ENCODE assay signal across 2 cellular contexts in the genomic region with DNA sequence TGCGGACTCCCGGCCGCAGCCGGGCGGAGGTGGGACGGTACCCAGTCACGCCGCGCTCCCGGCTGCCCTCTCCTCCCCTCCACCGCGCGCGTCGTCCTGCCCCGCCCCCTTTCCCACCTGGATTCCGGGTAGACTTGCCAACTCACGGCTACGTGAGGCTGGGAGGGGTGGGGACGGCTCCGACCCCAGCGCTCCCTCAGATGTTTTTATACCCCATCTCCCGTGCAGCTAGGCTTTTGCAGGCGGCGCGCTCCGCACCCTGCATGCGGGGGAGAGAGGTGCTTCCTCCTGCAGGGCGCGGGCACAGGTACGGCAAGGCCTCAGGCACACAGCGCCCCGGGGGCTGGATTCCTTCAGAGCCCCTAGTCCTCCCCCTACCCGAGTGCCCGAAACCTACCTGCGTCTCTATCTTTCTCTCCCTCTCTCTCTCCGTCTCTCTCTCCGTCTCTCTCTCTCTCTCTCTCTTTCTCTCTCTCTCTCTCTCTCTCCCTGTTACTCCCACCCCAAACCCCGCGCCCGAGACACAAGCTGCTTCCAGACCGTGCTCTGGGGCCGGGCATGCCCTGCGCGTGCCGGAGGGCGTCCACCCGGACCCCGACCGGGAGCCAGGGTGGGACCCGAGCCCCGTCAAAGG.
A peak's percentile ranks its signal among the peaks of the same experiment; 100 is the strongest.
TF ChIP-seq lines count a peak whose summit lies in the region.

No MANE protein-coding gene starts in this region.

TF ChIP-seq in GM12878, 131 proteins besides CTCF, POLR2A, EP300 and RAD21:
- TF ChIP-seq TBL1XR1 (IDR thresholded peaks at IDR 0.05; ENCODE audit: low read depth, low read length) = no peak
- TF ChIP-seq HDAC6 (IDR thresholded peaks at IDR 0.05; ENCODE audit: unreplicated experiment) = peak; percentile 7

TF ChIP-seq in HepG2, 621 proteins besides CTCF, POLR2A, EP300 and RAD21 (continues in another document):
- TF ChIP-seq SPEN (CRISPR knock-in tag; IDR thresholded peaks at IDR 0.05; ENCODE audit: low read depth) (peak; percentile 53; the same call in 1 of the 2 replicates), MZF1 (CRISPR knock-in tag; IDR thresholded peaks at IDR 0.05; ENCODE audit: borderline replicate concordance) (no peak), TAF1 (CRISPR knock-in tag; IDR thresholded peaks at IDR 0.05) (peak; percentile 46; the same call in 1 of the 2 replicates), ZNF44 (CRISPR knock-in tag; IDR thresholded peaks at IDR 0.05) (no peak), SMC3 (IDR thresholded peaks at IDR 0.05; ENCODE audit: low read length) (no peak), ZNF552 (CRISPR knock-in tag; IDR thresholded peaks at IDR 0.05; ENCODE audit: borderline replicate concordance) (0 out of 2 replicates have a peak, but pooled peaks have one; percentile 29), ARID2 (CRISPR knock-in tag; IDR thresholded peaks at IDR 0.05; ENCODE audit: borderline replicate concordance) (no peak), CHCHD3 (CRISPR knock-in tag; IDR thresholded peaks at IDR 0.05) (0 out of 2 replicates have a peak, but pooled peaks have one; percentile 17), KAT8 (CRISPR knock-in tag; IDR thresholded peaks at IDR 0.05) (no peak; the same call in 1 of the 2 replicates), ZNF644 (CRISPR knock-in tag; IDR thresholded peaks at IDR 0.05; ENCODE audit: low read depth) (no peak), NCOA1 (CRISPR knock-in tag; IDR thresholded peaks at IDR 0.05) (peak; percentile 50; the same call in 1 of the 2 replicates), ZNF605 (CRISPR knock-in tag; IDR thresholded peaks at IDR 0.05) (no peak; the same call in 1 of the 2 replicates), HMG20A (CRISPR knock-in tag; IDR thresholded peaks at IDR 0.05; ENCODE audit: borderline replicate concordance) (peak; percentile 25; the same call in 1 of the 2 replicates), ZKSCAN8 (CRISPR knock-in tag; IDR thresholded peaks at IDR 0.05; ENCODE audit: borderline replicate concordance) (no peak), PCBP1 (IDR thresholded peaks at IDR 0.05; ENCODE audit: borderline replicate concordance, low read depth, low read length) (0 out of 2 replicates have a peak, but pooled peaks have one; percentile 27), MEIS1 (CRISPR knock-in tag; IDR thresholded peaks at IDR 0.05; ENCODE audit: borderline replicate concordance) (peak; percentile 40; the same call in 1 of the 2 replicates), ZNF282 (IDR thresholded peaks at IDR 0.05; ENCODE audit: partially characterized antibody) (no peak), SAP130 (CRISPR knock-in tag; IDR thresholded peaks at IDR 0.05; ENCODE audit: low read depth) (peak; percentile 83), TRIM24 (CRISPR knock-in tag; IDR thresholded peaks at IDR 0.05) (no peak), MXD4 (CRISPR knock-in tag; IDR thresholded peaks at IDR 0.05) (peak; percentile 63; the same call in 1 of the 2 replicates), CC2D1A (CRISPR knock-in tag; IDR thresholded peaks at IDR 0.05) (no peak)
- TF ChIP-seq, protein P1, sequence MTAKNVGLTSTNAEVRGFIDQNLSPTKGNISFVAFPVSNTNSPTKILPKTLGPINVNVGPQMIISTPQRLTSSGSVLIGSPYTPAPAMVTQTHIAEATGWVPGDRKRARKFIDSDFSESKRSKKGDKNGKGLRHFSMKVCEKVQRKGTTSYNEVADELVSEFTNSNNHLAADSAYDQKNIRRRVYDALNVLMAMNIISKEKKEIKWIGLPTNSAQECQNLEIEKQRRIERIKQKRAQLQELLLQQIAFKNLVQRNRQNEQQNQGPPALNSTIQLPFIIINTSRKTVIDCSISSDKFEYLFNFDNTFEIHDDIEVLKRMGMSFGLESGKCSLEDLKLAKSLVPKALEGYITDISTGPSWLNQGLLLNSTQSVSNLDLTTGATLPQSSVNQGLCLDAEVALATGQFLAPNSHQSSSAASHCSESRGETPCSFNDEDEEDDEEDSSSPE (CRISPR knock-in tag; IDR thresholded peaks at IDR 0.05) = no peak
- TF ChIP-seq, protein P2, sequence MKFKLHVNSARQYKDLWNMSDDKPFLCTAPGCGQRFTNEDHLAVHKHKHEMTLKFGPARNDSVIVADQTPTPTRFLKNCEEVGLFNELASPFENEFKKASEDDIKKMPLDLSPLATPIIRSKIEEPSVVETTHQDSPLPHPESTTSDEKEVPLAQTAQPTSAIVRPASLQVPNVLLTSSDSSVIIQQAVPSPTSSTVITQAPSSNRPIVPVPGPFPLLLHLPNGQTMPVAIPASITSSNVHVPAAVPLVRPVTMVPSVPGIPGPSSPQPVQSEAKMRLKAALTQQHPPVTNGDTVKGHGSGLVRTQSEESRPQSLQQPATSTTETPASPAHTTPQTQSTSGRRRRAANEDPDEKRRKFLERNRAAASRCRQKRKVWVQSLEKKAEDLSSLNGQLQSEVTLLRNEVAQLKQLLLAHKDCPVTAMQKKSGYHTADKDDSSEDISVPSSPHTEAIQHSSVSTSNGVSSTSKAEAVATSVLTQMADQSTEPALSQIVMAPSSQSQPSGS (CRISPR knock-in tag; IDR thresholded peaks at IDR 0.05) = 0 out of 2 replicates have a peak, but pooled peaks have one; percentile 24
- TF ChIP-seq, protein P3, sequence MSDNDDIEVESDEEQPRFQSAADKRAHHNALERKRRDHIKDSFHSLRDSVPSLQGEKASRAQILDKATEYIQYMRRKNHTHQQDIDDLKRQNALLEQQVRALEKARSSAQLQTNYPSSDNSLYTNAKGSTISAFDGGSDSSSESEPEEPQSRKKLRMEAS (IDR thresholded peaks at IDR 0.05) = peak; percentile 63
- TF ChIP-seq, protein P4, sequence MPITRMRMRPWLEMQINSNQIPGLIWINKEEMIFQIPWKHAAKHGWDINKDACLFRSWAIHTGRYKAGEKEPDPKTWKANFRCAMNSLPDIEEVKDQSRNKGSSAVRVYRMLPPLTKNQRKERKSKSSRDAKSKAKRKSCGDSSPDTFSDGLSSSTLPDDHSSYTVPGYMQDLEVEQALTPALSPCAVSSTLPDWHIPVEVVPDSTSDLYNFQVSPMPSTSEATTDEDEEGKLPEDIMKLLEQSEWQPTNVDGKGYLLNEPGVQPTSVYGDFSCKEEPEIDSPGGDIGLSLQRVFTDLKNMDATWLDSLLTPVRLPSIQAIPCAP (CRISPR knock-in tag; IDR thresholded peaks at IDR 0.05; ENCODE audit: low read depth) = no peak
- TF ChIP-seq, protein P5, sequence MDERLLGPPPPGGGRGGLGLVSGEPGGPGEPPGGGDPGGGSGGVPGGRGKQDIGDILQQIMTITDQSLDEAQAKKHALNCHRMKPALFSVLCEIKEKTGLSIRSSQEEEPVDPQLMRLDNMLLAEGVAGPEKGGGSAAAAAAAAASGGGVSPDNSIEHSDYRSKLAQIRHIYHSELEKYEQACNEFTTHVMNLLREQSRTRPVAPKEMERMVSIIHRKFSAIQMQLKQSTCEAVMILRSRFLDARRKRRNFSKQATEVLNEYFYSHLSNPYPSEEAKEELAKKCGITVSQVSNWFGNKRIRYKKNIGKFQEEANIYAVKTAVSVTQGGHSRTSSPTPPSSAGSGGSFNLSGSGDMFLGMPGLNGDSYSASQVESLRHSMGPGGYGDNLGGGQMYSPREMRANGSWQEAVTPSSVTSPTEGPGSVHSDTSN (CRISPR knock-in tag; IDR thresholded peaks at IDR 0.05) = no peak
- TF ChIP-seq, protein P6, sequence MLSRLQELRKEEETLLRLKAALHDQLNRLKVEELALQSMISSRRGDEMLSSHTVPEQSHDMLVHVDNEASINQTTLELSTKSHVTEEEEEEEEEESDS (CRISPR knock-in tag; IDR thresholded peaks at IDR 0.05; ENCODE audit: borderline replicate concordance) = no peak
- TF ChIP-seq, protein P7, sequence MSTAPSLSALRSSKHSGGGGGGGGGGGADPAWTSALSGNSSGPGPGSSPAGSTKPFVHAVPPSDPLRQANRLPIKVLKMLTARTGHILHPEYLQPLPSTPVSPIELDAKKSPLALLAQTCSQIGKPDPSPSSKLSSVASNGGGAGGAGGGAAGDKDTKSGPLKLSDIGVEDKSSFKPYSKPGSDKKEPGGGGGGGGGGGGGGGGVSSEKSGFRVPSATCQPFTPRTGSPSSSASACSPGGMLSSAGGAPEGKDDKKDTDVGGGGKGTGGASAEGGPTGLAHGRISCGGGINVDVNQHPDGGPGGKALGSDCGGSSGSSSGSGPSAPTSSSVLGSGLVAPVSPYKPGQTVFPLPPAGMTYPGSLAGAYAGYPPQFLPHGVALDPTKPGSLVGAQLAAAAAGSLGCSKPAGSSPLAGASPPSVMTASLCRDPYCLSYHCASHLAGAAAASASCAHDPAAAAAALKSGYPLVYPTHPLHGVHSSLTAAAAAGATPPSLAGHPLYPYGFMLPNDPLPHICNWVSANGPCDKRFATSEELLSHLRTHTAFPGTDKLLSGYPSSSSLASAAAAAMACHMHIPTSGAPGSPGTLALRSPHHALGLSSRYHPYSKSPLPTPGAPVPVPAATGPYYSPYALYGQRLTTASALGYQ (CRISPR knock-in tag; IDR thresholded peaks at IDR 0.05) = no peak; the same call in 1 of the 2 replicates
- TF ChIP-seq, protein P8, sequence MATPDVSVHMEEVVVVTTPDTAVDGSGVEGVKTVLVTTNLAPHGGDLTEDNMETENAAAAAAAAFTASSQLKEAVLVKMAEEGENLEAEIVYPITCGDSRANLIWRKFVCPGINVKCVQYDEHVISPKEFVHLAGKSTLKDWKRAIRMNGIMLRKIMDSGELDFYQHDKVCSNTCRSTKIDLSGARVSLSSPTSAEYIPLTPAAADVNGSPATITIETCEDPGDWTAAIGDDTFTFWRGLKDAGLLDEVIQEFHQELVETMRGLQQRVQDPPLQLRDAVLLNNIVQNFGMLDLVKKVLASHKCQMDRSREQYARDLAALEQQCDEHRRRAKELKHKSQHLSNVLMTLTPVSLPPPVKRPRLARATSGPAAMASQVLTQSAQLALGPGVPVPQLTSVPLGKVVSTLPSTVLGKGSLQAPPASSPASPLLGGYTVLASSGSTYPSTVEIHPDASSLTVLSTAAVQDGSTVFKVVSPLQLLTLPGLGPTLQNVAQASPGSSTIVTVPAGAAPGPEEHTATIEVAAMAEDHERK (CRISPR knock-in tag; IDR thresholded peaks at IDR 0.05; ENCODE audit: low read depth) = 0 out of 2 replicates have a peak, but pooled peaks have one; percentile 35
- TF ChIP-seq, protein P9, sequence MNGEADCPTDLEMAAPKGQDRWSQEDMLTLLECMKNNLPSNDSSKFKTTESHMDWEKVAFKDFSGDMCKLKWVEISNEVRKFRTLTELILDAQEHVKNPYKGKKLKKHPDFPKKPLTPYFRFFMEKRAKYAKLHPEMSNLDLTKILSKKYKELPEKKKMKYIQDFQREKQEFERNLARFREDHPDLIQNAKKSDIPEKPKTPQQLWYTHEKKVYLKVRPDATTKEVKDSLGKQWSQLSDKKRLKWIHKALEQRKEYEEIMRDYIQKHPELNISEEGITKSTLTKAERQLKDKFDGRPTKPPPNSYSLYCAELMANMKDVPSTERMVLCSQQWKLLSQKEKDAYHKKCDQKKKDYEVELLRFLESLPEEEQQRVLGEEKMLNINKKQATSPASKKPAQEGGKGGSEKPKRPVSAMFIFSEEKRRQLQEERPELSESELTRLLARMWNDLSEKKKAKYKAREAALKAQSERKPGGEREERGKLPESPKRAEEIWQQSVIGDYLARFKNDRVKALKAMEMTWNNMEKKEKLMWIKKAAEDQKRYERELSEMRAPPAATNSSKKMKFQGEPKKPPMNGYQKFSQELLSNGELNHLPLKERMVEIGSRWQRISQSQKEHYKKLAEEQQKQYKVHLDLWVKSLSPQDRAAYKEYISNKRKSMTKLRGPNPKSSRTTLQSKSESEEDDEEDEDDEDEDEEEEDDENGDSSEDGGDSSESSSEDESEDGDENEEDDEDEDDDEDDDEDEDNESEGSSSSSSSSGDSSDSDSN (CRISPR knock-in tag; IDR thresholded peaks at IDR 0.05) = peak; percentile 26; the same call in 1 of the 2 replicates
- TF ChIP-seq, protein P10, sequence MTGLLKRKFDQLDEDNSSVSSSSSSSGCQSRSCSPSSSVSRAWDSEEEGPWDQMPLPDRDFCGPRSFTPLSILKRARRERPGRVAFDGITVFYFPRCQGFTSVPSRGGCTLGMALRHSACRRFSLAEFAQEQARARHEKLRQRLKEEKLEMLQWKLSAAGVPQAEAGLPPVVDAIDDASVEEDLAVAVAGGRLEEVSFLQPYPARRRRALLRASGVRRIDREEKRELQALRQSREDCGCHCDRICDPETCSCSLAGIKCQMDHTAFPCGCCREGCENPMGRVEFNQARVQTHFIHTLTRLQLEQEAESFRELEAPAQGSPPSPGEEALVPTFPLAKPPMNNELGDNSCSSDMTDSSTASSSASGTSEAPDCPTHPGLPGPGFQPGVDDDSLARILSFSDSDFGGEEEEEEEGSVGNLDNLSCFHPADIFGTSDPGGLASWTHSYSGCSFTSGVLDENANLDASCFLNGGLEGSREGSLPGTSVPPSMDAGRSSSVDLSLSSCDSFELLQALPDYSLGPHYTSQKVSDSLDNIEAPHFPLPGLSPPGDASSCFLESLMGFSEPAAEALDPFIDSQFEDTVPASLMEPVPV (CRISPR knock-in tag; IDR thresholded peaks at IDR 0.05) = no peak
- TF ChIP-seq, protein P11, sequence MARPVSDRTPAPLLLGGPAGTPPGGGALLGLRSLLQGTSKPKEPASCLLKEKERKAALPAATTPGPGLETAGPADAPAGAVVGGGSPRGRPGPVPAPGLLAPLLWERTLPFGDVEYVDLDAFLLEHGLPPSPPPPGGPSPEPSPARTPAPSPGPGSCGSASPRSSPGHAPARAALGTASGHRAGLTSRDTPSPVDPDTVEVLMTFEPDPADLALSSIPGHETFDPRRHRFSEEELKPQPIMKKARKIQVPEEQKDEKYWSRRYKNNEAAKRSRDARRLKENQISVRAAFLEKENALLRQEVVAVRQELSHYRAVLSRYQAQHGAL (CRISPR knock-in tag; IDR thresholded peaks at IDR 0.05; ENCODE audit: not compliant biosample characterization) = no peak
- TF ChIP-seq, protein P12, sequence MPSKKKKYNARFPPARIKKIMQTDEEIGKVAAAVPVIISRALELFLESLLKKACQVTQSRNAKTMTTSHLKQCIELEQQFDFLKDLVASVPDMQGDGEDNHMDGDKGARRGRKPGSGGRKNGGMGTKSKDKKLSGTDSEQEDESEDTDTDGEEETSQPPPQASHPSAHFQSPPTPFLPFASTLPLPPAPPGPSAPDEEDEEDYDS (CRISPR knock-in tag; IDR thresholded peaks at IDR 0.05) = peak; percentile 88
- TF ChIP-seq, protein P13, sequence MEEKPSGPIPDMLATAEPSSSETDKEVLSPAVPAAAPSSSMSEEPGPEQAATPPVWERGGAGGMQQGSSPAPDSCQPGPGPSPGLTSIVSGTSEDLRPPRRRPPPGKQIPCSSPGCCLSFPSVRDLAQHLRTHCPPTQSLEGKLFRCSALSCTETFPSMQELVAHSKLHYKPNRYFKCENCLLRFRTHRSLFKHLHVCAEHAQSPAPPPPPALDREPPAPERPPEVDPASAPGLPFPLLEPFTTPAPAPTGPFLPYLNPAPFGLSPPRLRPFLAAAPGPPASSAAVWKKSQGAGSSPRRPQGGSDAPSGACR (CRISPR knock-in tag; IDR thresholded peaks at IDR 0.05) = no peak
